In the genomic region with DNA sequence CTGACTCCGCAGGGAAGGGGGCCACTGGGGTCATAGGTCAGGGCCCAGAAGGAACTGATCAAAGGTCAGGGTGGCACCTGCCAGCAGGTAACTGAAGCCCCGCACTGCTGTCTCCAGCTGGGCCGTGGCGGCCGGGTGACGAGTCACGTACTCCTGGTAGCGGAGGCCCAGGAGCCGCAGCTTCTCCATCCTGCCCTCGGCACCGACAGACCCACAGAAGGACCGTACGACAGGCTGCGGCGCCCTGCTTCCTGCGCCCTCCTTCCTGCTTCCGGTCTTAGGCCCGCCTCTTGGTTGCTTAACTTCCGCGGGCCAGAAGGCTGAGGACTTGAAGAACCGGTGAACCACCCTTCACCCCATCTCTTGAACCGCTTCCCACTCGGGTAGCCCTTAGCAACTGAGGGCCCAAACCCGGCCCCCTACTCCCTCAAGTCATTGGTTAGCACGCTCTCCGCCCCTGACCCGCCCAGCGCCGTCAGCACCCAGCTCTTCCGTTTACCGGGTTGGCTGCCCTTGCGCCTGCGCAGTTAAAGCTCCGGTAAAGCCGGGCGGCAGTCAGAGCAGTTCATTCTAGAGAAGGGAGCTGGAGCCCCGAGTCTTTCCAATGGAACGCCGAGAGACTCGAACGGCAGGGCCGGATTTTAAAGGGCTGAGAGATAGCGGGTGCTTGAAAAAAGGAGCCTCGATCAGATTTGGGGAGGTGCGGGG, we compare ENCODE assay signal across 8 cellular contexts. TPM values are rescaled to one million over a fixed set of nuclear protein-coding genes. Genes with fewer than 3 reads are reported as not detected.
DNase-seq lines count a peak whose midpoint lies in the region; ATAC-seq and TF ChIP-seq lines count a peak whose summit lies in the region.

TSS of gene PEX16 (minus strand) at position 255 of the 708 bp plus-strand sequence. CDS start at position 189, 66 bp downstream.

- TF ChIP-seq CTCF in mucosa of descending colon (IDR thresholded peaks at IDR 0.05) = no peak

- no peaks in the 10 kb centered on the region for H3K9me3 ChIP-seq in mucosa of descending colon

- no peaks in the 10 kb centered on the region for H3K9me3 Mint-ChIP-seq in IgD-negative memory B cell

- intact Hi-C loops in mucosa of descending colon (cut with DNase I, micrococcal nuclease) = no loop called here

- H3K4me1 ChIP-seq in mucosa of descending colon (ENCODE audit: low read depth) = peaks cover 23% of the 10 kb centered on the region

- H3K27me3 Mint-ChIP-seq in IgD-negative memory B cell = no peaks in the 10 kb centered on the region

- ATAC-seq in GM21529 (IDR thresholded peaks at IDR 0.05; ENCODE audit: unreplicated experiment) = peak; percentile 85
- peak; percentile 87 for ATAC-seq in mucosa of descending colon

- H3K27ac Mint-ChIP-seq in IgD-negative memory B cell = peak within 1 kb of the TSS; percentile 91 to 98 (median 98)

- H3K27ac ChIP-seq in epithelial cell of prostate = peak within 1 kb of the TSS; percentile 89

- peak within 1 kb of the TSS; percentile 69 for H3K4me3 ChIP-seq in mucosa of descending colon

- H3K4me1 Mint-ChIP-seq in IgD-negative memory B cell = peaks cover 26 to 41% (median 28%) of the 10 kb centered on the region in 3 donors

- DNase-seq in DMS 273 treated with DMSO at 0.1 percent for 48 hours (lab: John Stamatoyannopoulos, UW) = peak; percentile 93
- peak; percentile 79 for DNase-seq in OCI-M2 (lab: John Stamatoyannopoulos, UW; ENCODE audit: unreplicated experiment)
- DNase-seq in activated T-cell treated with anti-CD3 and anti-CD28 coated beads for 4 hours = peak; percentile 87
- peak; percentile 99 for DNase-seq in epithelial cell of prostate (ENCODE audit: low read depth, low spot score)
- DNase-seq in mucosa of descending colon = peak; percentile 94 to 99 (median 96)
- peak; percentile 90 for DNase-seq in stimulated activated CD8-positive, alpha-beta memory T cell treated with anti-CD3 and anti-CD28 coated beads, Interleukin-4, amount 100 ng/mL, for 24 hours (ENCODE audit: low read depth)

- peak within 1 kb of the TSS; percentile 93 to 99 (median 96) for H3K4me3 Mint-ChIP-seq in IgD-negative memory B cell

- H3K36me3 ChIP-seq in mucosa of descending colon (ENCODE audit: low read depth) = peaks cover 4% of the 10 kb centered on the region

- peaks cover 4% of the 10 kb centered on the region for H3K36me3 Mint-ChIP-seq in IgD-negative memory B cell

RNA-seq across cellular contexts. Expression of gene PEX16, which starts in this region (rescaled TPM):
- polyA plus RNA-seq in IgD-negative memory B cell = 73.5 TPM
- total RNA-seq in mucosa of descending colon = 10 to 100 TPM; 34.9 to 49.1 (median 39.7) TPM

Comparison
In these comparisons a context has a peak if more than half of its experiments do, and no peak if none do; other contexts are left out.
1. Peak in every context shown above with its lines: DNase-seq, ATAC-seq, H3K4me3 ChIP-seq and H3K27ac ChIP-seq.